2 cellular contexts compared by ENCODE assay signal in genomic region chr2:315925-316324, GRCh38.
TF ChIP-seq lines count a peak whose summit lies in the region.

No MANE protein-coding gene starts in this region.

TF ChIP-seq in K562, 482 proteins besides CTCF, POLR2A, EP300 and RAD21:
- TF ChIP-seq NFIC (IDR thresholded peaks at IDR 0.05) (0 out of 2 replicates have a peak, but pooled peaks have one; percentile 24), ZNF431 (CRISPR knock-in tag; IDR thresholded peaks at IDR 0.05) (peak; percentile 83), CHD2 (IDR thresholded peaks at IDR 0.05; ENCODE audit: low read depth, low read length) (peak; percentile 62; the same call in 1 of the 2 replicates)

TF ChIP-seq in HepG2, 621 proteins besides CTCF, POLR2A, EP300 and RAD21:
- TF ChIP-seq CHD2 (IDR thresholded peaks at IDR 0.05; ENCODE audit: low read depth, low read length): peak; percentile 39; the same call in 1 of the 2 replicates
- 0 out of 2 replicates have a peak, but pooled peaks have one; percentile 62 for TF ChIP-seq ZNF431 (CRISPR knock-in tag; IDR thresholded peaks at IDR 0.05; ENCODE audit: borderline replicate concordance, low read depth)
TF ChIP-seq in HepG2: peak in this region for 2; not testable (repeated sequence) for 619.
